ENCODE assay signal across 17 cellular contexts in the genomic region with DNA sequence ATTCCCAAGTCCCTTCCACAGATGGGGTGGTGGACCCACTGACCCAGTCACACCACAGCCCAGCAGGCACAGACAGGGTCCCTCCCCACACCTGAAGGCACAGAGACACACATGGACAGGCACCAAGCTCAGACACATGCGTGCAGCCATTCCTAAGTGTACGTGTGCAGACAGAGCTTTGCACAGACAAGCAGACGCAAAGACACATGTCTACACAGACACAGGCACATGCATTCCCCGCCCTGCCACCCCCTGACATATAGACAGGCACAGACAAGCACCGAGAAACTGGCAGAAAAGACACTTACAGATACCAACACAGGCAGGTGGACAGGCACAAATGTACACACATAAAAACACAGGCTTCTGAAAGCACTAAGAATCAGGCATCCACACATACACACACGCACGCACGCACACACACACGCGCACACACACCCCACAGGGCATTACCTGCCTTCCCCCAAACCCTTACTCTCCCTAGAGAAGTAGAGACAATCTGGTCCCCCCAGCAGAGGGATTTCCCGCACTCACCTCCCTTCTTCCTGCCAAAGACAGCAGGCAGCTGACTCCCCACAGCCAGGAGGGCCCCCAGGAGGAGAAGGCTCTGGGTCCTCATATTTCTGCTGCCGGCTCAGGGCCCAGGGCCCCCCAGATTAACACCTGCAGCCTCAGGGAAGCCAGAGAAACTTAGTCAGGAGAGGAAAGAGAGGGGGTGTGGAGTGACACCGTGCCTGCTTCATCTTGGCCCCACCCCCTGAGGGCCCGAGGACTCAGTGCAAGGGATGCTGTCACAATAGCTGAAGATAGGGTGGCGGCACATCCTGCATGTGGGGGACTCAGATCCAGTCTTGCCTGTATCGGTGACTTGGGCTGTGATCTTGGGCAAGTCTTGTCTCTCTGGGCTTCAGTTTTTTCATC. TPM values are rescaled to one million over a fixed set of nuclear protein-coding genes. Genes with fewer than 3 reads are reported as not detected.
DNase-seq lines count a peak whose midpoint lies in the region; ATAC-seq, FAIRE-seq and TF ChIP-seq lines count a peak whose summit lies in the region.
"Had no signal": no experiment of that assay in that cellular context is flagged by ENCODE, and none has a peak within 500 bp of the region (broad histone marks: within the 10 kb centered on the region; RNA-seq: fewer than 3 reads in every experiment).

A gene with protein sequence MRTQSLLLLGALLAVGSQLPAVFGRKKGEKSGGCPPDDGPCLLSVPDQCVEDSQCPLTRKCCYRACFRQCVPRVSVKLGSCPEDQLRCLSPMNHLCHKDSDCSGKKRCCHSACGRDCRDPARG (minus strand): TSS at position 710 of the 921 bp plus-strand sequence. CDS start 91 bp downstream, at position 619.

- no peak for FAIRE-seq in bronchial epithelial cell (lab: Jason Lieb, UNC)
- FAIRE-seq: endometrium had no signal

- no peak within 1 kb of the TSS for H3K27ac ChIP-seq in DND-41 (ENCODE audit: low read length)
- H3K27ac ChIP-seq: BLaER1, tibial nerve had no signal

- H3K36me3 ChIP-seq in DND-41 (ENCODE audit: insufficient read depth, low read length) (no peaks in the 10 kb centered on the region), bronchial epithelial cell (ENCODE audit: control insufficient read depth, insufficient read depth, low read length) (no peaks in the 10 kb centered on the region)
- H3K36me3 ChIP-seq: BLaER1, tibial nerve had no signal

- H3K4me2 ChIP-seq in DND-41 (ENCODE audit: insufficient read depth, low read length): no peak within 1 kb of the TSS
- H3K4me2 ChIP-seq: BLaER1 had no signal

- H3K4me3 ChIP-seq in DND-41 (ENCODE audit: low read depth in 1 of 2, low read length in 2 of 2): no peak within 1 kb of the TSS
- peak within 1 kb of the TSS; percentile 5 for H3K4me3 ChIP-seq in bronchial epithelial cell (ENCODE audit: low read depth, low read length)
- H3K4me3 ChIP-seq: BLaER1, tibial nerve had no signal

- no peak for DNase-seq in DND-41
- peak; percentile 84 for DNase-seq in HPDE6-E6E7 (ENCODE audit: extremely low spot score)
- peak; percentile 95 for DNase-seq in bronchial epithelial cell (ENCODE audit: low read depth)
- DNase-seq in nephron progenitor cell: no peak
- no peak for DNase-seq in T-helper 2 cell
- no peak for DNase-seq in DMS53 (lab: John Stamatoyannopoulos, UW)
- DNase-seq: central memory CD4-positive, alpha-beta T cell; NCI-H2171 treated with DMSO at 0.1 percent for 48 hours; posterior cingulate gyrus had no signal

- H3K4me3 Mint-ChIP-seq in nephron progenitor cell: no peak within 1 kb of the TSS
- H3K4me3 Mint-ChIP-seq: activated naive CD8-positive, alpha-beta T cell; mesothelial cell of epicardium had no signal

- no peaks in the 10 kb centered on the region for H3K9me3 Mint-ChIP-seq in nephron progenitor cell
- H3K9me3 Mint-ChIP-seq: mesothelial cell of epicardium had no signal

- ATAC-seq in DND-41 (ENCODE audit: insufficient read depth, low read depth): peak; percentile 64; the same call in 2 of the 3 replicates
- no peak for ATAC-seq in GM18868 (IDR thresholded peaks at IDR 0.05; ENCODE audit: unreplicated experiment)
- ATAC-seq: Right ventricle myocardium inferior had no signal

- H4K20me1 ChIP-seq in DND-41 (ENCODE audit: insufficient read depth, low read length): no peaks in the 10 kb centered on the region
- H4K20me1 ChIP-seq: BLaER1 had no signal

- H3K36me3 Mint-ChIP-seq in nephron progenitor cell (ENCODE audit: low read depth): no peaks in the 10 kb centered on the region
- H3K36me3 Mint-ChIP-seq: activated naive CD8-positive, alpha-beta T cell; mesothelial cell of epicardium had no signal

- H3K27me3 ChIP-seq in DND-41 (ENCODE audit: insufficient read depth, low read length, poor library complexity) (peaks cover 6% of the 10 kb centered on the region), bronchial epithelial cell (ENCODE audit: control insufficient read depth, insufficient read depth, low read length) (peaks cover 2% of the 10 kb centered on the region)
- H3K27me3 ChIP-seq: BLaER1, tibial nerve had no signal

- H3K4me1 ChIP-seq in DND-41 (ENCODE audit: insufficient read depth, low read length): no peaks in the 10 kb centered on the region
- H3K4me1 ChIP-seq: BLaER1, tibial nerve had no signal

- no peak within 1 kb of the TSS for H2AFZ ChIP-seq in DND-41 (ENCODE audit: low read depth, low read length)

- H3K79me2 ChIP-seq in DND-41 (ENCODE audit: insufficient read depth, low read length): no peaks in the 10 kb centered on the region

- H3K27me3 Mint-ChIP-seq in nephron progenitor cell (ENCODE audit: low read depth, poor library complexity): peaks cover 50% of the 10 kb centered on the region

- H3K9ac ChIP-seq in DND-41 (ENCODE audit: low read depth, low read length): no peak within 1 kb of the TSS
- H3K9ac ChIP-seq: BLaER1 had no signal

- H3K4me1 Mint-ChIP-seq in nephron progenitor cell: no peaks in the 10 kb centered on the region
- H3K4me1 Mint-ChIP-seq: mesothelial cell of epicardium had no signal

- TF ChIP-seq CTCF in DND-41 (IDR thresholded peaks at IDR 0.05; ENCODE audit: borderline replicate concordance, extremely low read depth, low read length, poor library complexity, severe bottlenecking) (no peak), bronchial epithelial cell (IDR thresholded peaks at IDR 0.05; ENCODE audit: insufficient read depth, low read length, severe bottlenecking) (no peak), nephron progenitor cell (IDR thresholded peaks at IDR 0.05) (no peak)

- no peaks in the 10 kb centered on the region for H3K9me3 ChIP-seq in DND-41 (ENCODE audit: insufficient read depth, low read length, severe bottlenecking)
- H3K9me3 ChIP-seq: BLaER1, tibial nerve had no signal

- peak within 1 kb of the TSS; percentile 22 for H3K27ac Mint-ChIP-seq in nephron progenitor cell
- H3K27ac Mint-ChIP-seq: activated naive CD8-positive, alpha-beta T cell; mesothelial cell of epicardium had no signal

RNA-seq across cellular contexts. Expression of the gene that starts here (rescaled TPM):
- 0.79 and 4.1 TPM in 2 replicates for total RNA-seq in bronchial epithelial cell
- total RNA-seq: Daoy, mesothelial cell of epicardium, Right ventricle myocardium inferior, tibial nerve had no signal

Comparison
In these comparisons a context has a peak if more than half of its experiments do, and no peak if none do; other contexts are left out.
1. DNase-seq: peak in HPDE6-E6E7 (single experiment) and bronchial epithelial cell (single experiment); none in DND-41 (single experiment), nephron progenitor cell (single experiment), T-helper 2 cell (0 of 5) and DMS53 (single experiment).